In genomic region chr11:113189909-113190667, GRCh38 we compare ENCODE assay signal across 11 cellular contexts.
DNase-seq lines count a peak whose midpoint lies in the region; ATAC-seq and TF ChIP-seq lines count a peak whose summit lies in the region.
"Had no signal": no experiment of that assay in that cellular context is flagged by ENCODE, and none has a peak within 500 bp of the region (broad histone marks: within the 10 kb centered on the region; RNA-seq: fewer than 3 reads in every experiment).

No MANE protein-coding gene starts in this region.

- no peak overlapping the region for H3K4me3 Mint-ChIP-seq in activated T-helper 17 cell treated with anti-CD3 and anti-CD28 coated beads, Interleukin-2, amount 50 U/mL, for 72 hours
- H3K4me3 Mint-ChIP-seq: GM23338 had no signal

- no peaks in the 10 kb centered on the region for H3K27me3 ChIP-seq in suprapubic skin
- no peaks in the 10 kb centered on the region for H3K27me3 ChIP-seq in effector memory CD4-positive, alpha-beta T cell (replicated peaks; ENCODE audit: control insufficient read depth, insufficient read depth, low read length, poor library complexity, severe bottlenecking)
- H3K27me3 ChIP-seq: body of pancreas had no signal

- TF ChIP-seq EP300 in suprapubic skin (IDR thresholded peaks at IDR 0.05): no peak

- H3K4me3 ChIP-seq in suprapubic skin: no peak overlapping the region
- H3K4me3 ChIP-seq in effector memory CD4-positive, alpha-beta T cell (ENCODE audit: insufficient read depth, low read depth, low read length, poor library complexity, severe bottlenecking): no peak overlapping the region
- H3K4me3 ChIP-seq: body of pancreas, GM23338 had no signal

- DNase-seq in HS-27A (ENCODE audit: low read depth) (peak; percentile 80), SW480 (ENCODE audit: low spot score) (peak; percentile 44), Right ventricle myocardium superior (peak; percentile 74), suprapubic skin (ENCODE audit: low spot score in 2 of 2) (peak in 1 of 2 donors; percentile 82)
- DNase-seq in effector memory CD4-positive, alpha-beta T cell: no peak
- DNase-seq: activated CD4-positive, alpha-beta T cell treated with anti-CD3 and anti-CD28 coated beads for 1 hour; NCI-H510A treated with DMSO at 0.1 percent for 48 hours had no signal

- H3K36me3 Mint-ChIP-seq in activated T-helper 17 cell treated with anti-CD3 and anti-CD28 coated beads, Interleukin-2, amount 50 U/mL, for 72 hours (ENCODE audit: low read depth): no peaks in the 10 kb centered on the region

- ATAC-seq in Right ventricle myocardium superior (ENCODE audit: poor library complexity) (peak; percentile 59), HG02798 (IDR thresholded peaks at IDR 0.05; ENCODE audit: poor library complexity, unreplicated experiment) (no peak)
- no peak for ATAC-seq in activated T-helper 17 cell treated with anti-CD3 and anti-CD28 coated beads, Interleukin-2, amount 50 U/mL, for 72 hours (replicated peaks)
- ATAC-seq: body of pancreas, GM23338 had no signal

- peaks cover 13% of the 10 kb centered on the region for H3K27me3 Mint-ChIP-seq in activated T-helper 17 cell treated with anti-CD3 and anti-CD28 coated beads, Interleukin-2, amount 50 U/mL, for 72 hours

- no peaks in the 10 kb centered on the region for H3K4me1 Mint-ChIP-seq in activated T-helper 17 cell treated with anti-CD3 and anti-CD28 coated beads, Interleukin-2, amount 50 U/mL, for 72 hours

- no peaks in the 10 kb centered on the region for H3K36me3 ChIP-seq in suprapubic skin
- H3K36me3 ChIP-seq in effector memory CD4-positive, alpha-beta T cell (ENCODE audit: control insufficient read depth, insufficient read depth, low read length): no peaks in the 10 kb centered on the region

- intact Hi-C loops in Right ventricle myocardium superior (cut with DNase I): no loop called here

- TF ChIP-seq CTCF in suprapubic skin (IDR thresholded peaks at IDR 0.05): no peak

- no peaks in the 10 kb centered on the region for H3K9me3 Mint-ChIP-seq in activated T-helper 17 cell treated with anti-CD3 and anti-CD28 coated beads, Interleukin-2, amount 50 U/mL, for 72 hours
- H3K9me3 Mint-ChIP-seq: GM23338 had no signal

- H3K9me3 ChIP-seq in suprapubic skin: no peaks in the 10 kb centered on the region
- no peaks in the 10 kb centered on the region for H3K9me3 ChIP-seq in effector memory CD4-positive, alpha-beta T cell (ENCODE audit: control insufficient read depth, low read length)
- H3K9me3 ChIP-seq: body of pancreas had no signal

- H3K4me1 ChIP-seq in suprapubic skin: peaks cover 42% of the 10 kb centered on the region
- H3K4me1 ChIP-seq in effector memory CD4-positive, alpha-beta T cell (ENCODE audit: control insufficient read depth, insufficient read depth, low read length, poor library complexity, severe bottlenecking): no peaks in the 10 kb centered on the region

- WGBS in suprapubic skin: 36% methylated on average over 8 of the region's 8 CpGs

- H3K27ac Mint-ChIP-seq in activated T-helper 17 cell treated with anti-CD3 and anti-CD28 coated beads, Interleukin-2, amount 50 U/mL, for 72 hours: no peak overlapping the region

- TF ChIP-seq POLR2A in suprapubic skin (IDR thresholded peaks at IDR 0.05): no peak

- peak overlapping the region; percentile 70 for H3K27ac ChIP-seq in suprapubic skin
- H3K27ac ChIP-seq in effector memory CD4-positive, alpha-beta T cell (ENCODE audit: insufficient read depth, low read length, poor library complexity, severe bottlenecking): no peak overlapping the region
- H3K27ac ChIP-seq: body of pancreas had no signal

Comparison
In these comparisons a context has a peak if more than half of its experiments do, and no peak if none do; other contexts are left out.
1. DNase-seq: peak in HS-27A (single experiment), SW480 (single experiment) and Right ventricle myocardium superior (single experiment); none in effector memory CD4-positive, alpha-beta T cell (0 of 3).